ENCODE assay signal across 1 cellular context in genomic region chr2:24362253-24362652, GRCh38.
TF ChIP-seq lines count a peak whose summit lies in the region.

No MANE protein-coding gene starts in this region.

TF ChIP-seq in GM23338, 12 proteins besides CTCF, POLR2A, EP300 and RAD21 (continued from another document):
- TF ChIP-seq REST (IDR thresholded peaks at IDR 0.05; ENCODE audit: unreplicated experiment) (no peak), ZNF114 (CRISPR knock-in tag; IDR thresholded peaks at IDR 0.05) (no peak), EZH2 (IDR thresholded peaks at IDR 0.05; ENCODE audit: low read depth, unreplicated experiment) (no peak), POLR2AphosphoS5 (IDR thresholded peaks at IDR 0.05; ENCODE audit: low read depth) (no peak), EZH2phosphoT487 (IDR thresholded peaks at IDR 0.05; ENCODE audit: unreplicated experiment) (no peak), STAT1 (IDR thresholded peaks at IDR 0.05; ENCODE audit: unreplicated experiment) (no peak), ZNF331 (CRISPR knock-in tag; IDR thresholded peaks at IDR 0.05; ENCODE audit: low read depth) (no peak), ETS1 (IDR thresholded peaks at IDR 0.05) (no peak), NANOG (IDR thresholded peaks at IDR 0.05; ENCODE audit: borderline replicate concordance) (no peak), CREB1 (CRISPR knock-in tag; IDR thresholded peaks at IDR 0.05; ENCODE audit: low read depth) (no peak)
